Comparison of ENCODE assay signal across 1 cellular context in genomic region chr5:107063511-107063910, GRCh38.
TF ChIP-seq lines count a peak whose summit lies in the region.

No MANE protein-coding gene starts in this region.

TF ChIP-seq in SK-N-SH treated with all-trans-retinoic acid at 6 μM for 48 hours, 23 proteins besides CTCF, POLR2A, EP300 and RAD21 (continued from another document):
- TF ChIP-seq TSHZ2 (CRISPR knock-in tag; IDR thresholded peaks at IDR 0.05) (no peak), ZNF70 (CRISPR knock-in tag; IDR thresholded peaks at IDR 0.05) (no peak), TCF4 (CRISPR knock-in tag; IDR thresholded peaks at IDR 0.05; ENCODE audit: borderline replicate concordance) (no peak), ZFP3 (CRISPR knock-in tag; IDR thresholded peaks at IDR 0.05) (no peak), ZC3H10 (CRISPR knock-in tag; IDR thresholded peaks at IDR 0.05) (no peak), ZNF565 (CRISPR knock-in tag; conservative IDR thresholded peaks at IDR 0.05; ENCODE audit: low read depth) (no peak), ESRRG (CRISPR knock-in tag; IDR thresholded peaks at IDR 0.05) (no peak), ISL1 (CRISPR knock-in tag; IDR thresholded peaks at IDR 0.05) (no peak), RARB (CRISPR knock-in tag; IDR thresholded peaks at IDR 0.05) (no peak)
